19 cellular contexts compared by ENCODE assay signal in the genomic region with DNA sequence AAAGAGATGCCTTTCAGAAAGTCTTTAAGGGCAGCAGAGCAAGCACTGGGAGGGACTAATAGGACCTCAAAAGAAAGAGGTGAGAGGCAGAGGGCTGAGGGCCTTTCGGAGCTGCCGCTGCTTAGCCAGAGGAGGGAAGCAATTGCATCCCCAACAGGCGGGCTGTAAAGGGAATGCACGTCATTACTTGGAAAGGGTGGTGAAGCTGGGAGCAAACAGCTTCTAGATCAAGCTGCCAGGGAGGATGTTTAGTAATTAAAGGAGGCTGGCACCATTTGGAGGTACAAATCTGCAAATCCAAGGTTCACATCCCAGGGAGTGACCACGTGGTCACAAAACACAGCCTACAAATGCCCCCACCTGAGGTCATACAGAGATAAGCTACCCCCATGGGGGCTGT.
"Had no signal": no experiment of that assay in that cellular context is flagged by ENCODE, and none has a peak within 500 bp of the region (broad histone marks: within the 10 kb centered on the region; RNA-seq: fewer than 3 reads in every experiment).

No MANE protein-coding gene starts in this region.

- H3K36me3 ChIP-seq: esophagus squamous epithelium, gastrocnemius medialis, heart right ventricle, left lung, lower lobe of right lung had no signal

- H3K4me3 ChIP-seq: coronary artery, dorsolateral prefrontal cortex, esophagus squamous epithelium, gastrocnemius medialis, heart right ventricle, left lung, lower lobe of right lung, mucosa of descending colon had no signal

- ATAC-seq: gastrocnemius medialis, heart right ventricle, left cardiac atrium, left lung, left ventricle myocardium superior, lower lobe of right lung, mucosa of descending colon had no signal

- DNase-seq: dermis blood vessel endothelial cell; effector CD4-positive, alpha-beta T cell; effector memory CD4-positive, alpha-beta T cell; esophagus squamous epithelium; foreskin melanocyte; gastrocnemius medialis; glutamatergic neuron; head of caudate nucleus; heart right ventricle; hippocampal formation; left cardiac atrium; left lung; left ventricle myocardium superior; lower lobe of right lung; mesenchymal stem cell; mucosa of descending colon; naive B cell had no signal

- H3K27ac ChIP-seq: coronary artery, dorsolateral prefrontal cortex, esophagus squamous epithelium, gastrocnemius medialis, heart right ventricle, left lung, lower lobe of right lung had no signal

- H3K9me3 ChIP-seq: esophagus squamous epithelium, gastrocnemius medialis, left lung, lower lobe of right lung, mucosa of descending colon had no signal

- H3K27me3 ChIP-seq: dorsolateral prefrontal cortex, esophagus squamous epithelium, gastrocnemius medialis, left lung had no signal

- H3K4me1 ChIP-seq: esophagus squamous epithelium, gastrocnemius medialis, heart right ventricle, left lung, lower lobe of right lung had no signal
